In the genomic region with DNA sequence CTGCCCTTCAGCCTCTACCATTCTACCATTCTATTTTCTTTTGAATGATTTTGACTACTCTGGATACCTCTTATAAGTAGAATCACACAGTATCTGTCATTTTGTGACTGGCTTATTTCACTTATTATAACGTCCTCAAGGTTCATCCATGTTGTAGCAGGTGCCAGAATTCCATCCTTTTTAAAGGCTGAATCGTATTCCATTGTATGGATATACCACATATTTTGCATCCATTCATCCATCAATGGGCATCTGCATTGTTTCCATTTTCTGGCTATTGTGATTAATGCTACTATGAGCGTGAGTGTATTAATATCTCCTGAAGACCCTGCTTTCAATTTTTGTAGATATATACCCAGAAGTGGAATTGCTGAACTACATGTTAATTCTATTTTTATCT, we compare ENCODE assay signal across 24 cellular contexts.
"Had no signal": no experiment of that assay in that cellular context is flagged by ENCODE, and none has a peak within 500 bp of the region (broad histone marks: within the 10 kb centered on the region; RNA-seq: fewer than 3 reads in every experiment).

No MANE protein-coding gene starts in this region.

- H3K36me3 ChIP-seq: colonic mucosa, esophagus muscularis mucosa, esophagus squamous epithelium, gastrocnemius medialis, gastroesophageal sphincter, heart left ventricle, heart right ventricle had no signal

- H3K4me3 ChIP-seq: colonic mucosa, coronary artery, dorsolateral prefrontal cortex, esophagus muscularis mucosa, esophagus squamous epithelium, gastrocnemius medialis, gastroesophageal sphincter, heart left ventricle, heart right ventricle had no signal

- H3K9me3 ChIP-seq: colonic mucosa, esophagus muscularis mucosa, esophagus squamous epithelium, gastrocnemius medialis, gastroesophageal sphincter had no signal

- H3K27me3 ChIP-seq: colonic mucosa, dorsolateral prefrontal cortex, esophagus muscularis mucosa, esophagus squamous epithelium, foreskin keratinocyte, gastrocnemius medialis, gastroesophageal sphincter, heart left ventricle, heart right ventricle had no signal

- H3K4me1 ChIP-seq: colonic mucosa, esophagus muscularis mucosa, foreskin keratinocyte, gastrocnemius medialis, gastroesophageal sphincter, heart left ventricle, heart right ventricle had no signal

- DNase-seq: colonic mucosa; cortex of kidney; dermis blood vessel endothelial cell; dorsolateral prefrontal cortex; effector CD4-positive, alpha-beta T cell; effector CD8-positive, alpha-beta T cell; effector memory CD4-positive, alpha-beta T cell; effector memory CD8-positive, alpha-beta T cell; endodermal cell; erythroblast; esophagus squamous epithelium; foreskin fibroblast; foreskin keratinocyte; foreskin melanocyte; gastrocnemius medialis; glutamatergic neuron; head of caudate nucleus; heart left ventricle; heart right ventricle had no signal

- H3K27ac ChIP-seq: colonic mucosa, coronary artery, dorsolateral prefrontal cortex, epithelial cell of prostate, esophagus muscularis mucosa, esophagus squamous epithelium, foreskin keratinocyte, gastrocnemius medialis, gastroesophageal sphincter, heart left ventricle, heart right ventricle had no signal

- ATAC-seq: effector memory CD8-positive, alpha-beta T cell; esophagus mucosa; foreskin keratinocyte; gastrocnemius medialis; gastroesophageal sphincter; heart left ventricle; heart right ventricle had no signal
